ENCODE assay signal across 1 cellular context in the genomic region with DNA sequence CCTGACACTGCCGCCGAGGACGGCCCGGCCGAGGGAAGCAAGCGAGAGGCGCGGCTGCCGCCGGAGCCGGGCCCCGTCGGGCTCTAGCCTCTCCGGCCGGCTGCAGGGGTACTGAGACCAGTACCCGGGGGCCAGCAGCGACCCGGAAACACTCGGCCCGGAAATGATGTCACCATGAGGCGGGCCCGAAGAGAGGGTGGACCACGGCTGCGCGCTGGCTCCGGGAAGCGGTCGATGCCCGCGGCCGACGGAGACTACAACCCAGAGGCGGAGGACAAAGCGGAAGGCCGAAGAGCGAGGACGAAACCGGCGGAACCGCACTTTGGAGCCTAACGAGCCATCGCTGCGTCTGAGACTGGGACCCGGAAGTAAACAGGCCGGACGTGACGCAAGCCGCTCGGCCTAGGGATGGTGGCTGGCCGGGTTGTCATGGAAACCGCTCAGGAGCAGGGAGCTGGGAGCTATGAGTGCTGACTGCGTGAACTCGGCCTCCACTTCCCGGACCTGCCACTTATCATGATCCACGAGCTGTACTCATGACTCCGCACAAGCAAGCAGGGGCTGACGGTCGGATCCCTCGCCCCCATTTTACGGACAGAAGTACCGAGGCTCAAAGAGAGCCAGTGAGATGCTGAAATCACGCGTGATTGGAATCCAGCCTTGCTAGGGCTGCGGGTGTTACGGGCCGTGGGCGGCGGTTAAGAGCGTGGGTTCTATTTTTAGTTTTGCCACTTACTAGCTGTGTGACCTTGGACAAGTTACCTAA.
TF ChIP-seq lines count a peak whose summit lies in the region.

A gene with protein sequence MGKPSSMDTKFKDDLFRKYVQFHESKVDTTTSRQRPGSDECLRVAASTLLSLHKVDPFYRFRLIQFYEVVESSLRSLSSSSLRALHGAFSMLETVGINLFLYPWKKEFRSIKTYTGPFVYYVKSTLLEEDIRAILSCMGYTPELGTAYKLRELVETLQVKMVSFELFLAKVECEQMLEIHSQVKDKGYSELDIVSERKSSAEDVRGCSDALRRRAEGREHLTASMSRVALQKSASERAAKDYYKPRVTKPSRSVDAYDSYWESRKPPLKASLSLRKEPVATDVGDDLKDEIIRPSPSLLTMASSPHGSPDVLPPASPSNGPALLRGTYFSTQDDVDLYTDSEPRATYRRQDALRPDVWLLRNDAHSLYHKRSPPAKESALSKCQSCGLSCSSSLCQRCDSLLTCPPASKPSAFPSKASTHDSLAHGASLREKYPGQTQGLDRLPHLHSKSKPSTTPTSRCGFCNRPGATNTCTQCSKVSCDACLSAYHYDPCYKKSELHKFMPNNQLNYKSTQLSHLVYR (minus strand): TSS at position 150 of the 766 bp plus-strand sequence. CDS start 7,039 bp downstream, outside the sequence.

TF ChIP-seq in HepG2, 621 proteins besides CTCF, POLR2A, EP300 and RAD21 (continued from another document and continues in another):
- TF ChIP-seq ZNF318 (CRISPR knock-in tag; IDR thresholded peaks at IDR 0.05): peak; percentile 93; the same call in 1 of the 2 replicates
- TF ChIP-seq, protein P1, sequence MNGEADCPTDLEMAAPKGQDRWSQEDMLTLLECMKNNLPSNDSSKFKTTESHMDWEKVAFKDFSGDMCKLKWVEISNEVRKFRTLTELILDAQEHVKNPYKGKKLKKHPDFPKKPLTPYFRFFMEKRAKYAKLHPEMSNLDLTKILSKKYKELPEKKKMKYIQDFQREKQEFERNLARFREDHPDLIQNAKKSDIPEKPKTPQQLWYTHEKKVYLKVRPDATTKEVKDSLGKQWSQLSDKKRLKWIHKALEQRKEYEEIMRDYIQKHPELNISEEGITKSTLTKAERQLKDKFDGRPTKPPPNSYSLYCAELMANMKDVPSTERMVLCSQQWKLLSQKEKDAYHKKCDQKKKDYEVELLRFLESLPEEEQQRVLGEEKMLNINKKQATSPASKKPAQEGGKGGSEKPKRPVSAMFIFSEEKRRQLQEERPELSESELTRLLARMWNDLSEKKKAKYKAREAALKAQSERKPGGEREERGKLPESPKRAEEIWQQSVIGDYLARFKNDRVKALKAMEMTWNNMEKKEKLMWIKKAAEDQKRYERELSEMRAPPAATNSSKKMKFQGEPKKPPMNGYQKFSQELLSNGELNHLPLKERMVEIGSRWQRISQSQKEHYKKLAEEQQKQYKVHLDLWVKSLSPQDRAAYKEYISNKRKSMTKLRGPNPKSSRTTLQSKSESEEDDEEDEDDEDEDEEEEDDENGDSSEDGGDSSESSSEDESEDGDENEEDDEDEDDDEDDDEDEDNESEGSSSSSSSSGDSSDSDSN (CRISPR knock-in tag; IDR thresholded peaks at IDR 0.05): peak; percentile 85
- TF ChIP-seq ZMYM2 (CRISPR knock-in tag; IDR thresholded peaks at IDR 0.05): no peak; the same call in 1 of the 2 replicates
- no peak for TF ChIP-seq NFIC (IDR thresholded peaks at IDR 0.05; ENCODE audit: low read length)
- no peak for TF ChIP-seq RNF219 (CRISPR knock-in tag; IDR thresholded peaks at IDR 0.05)
- peak; percentile 98 for TF ChIP-seq RFX1 (IDR thresholded peaks at IDR 0.05)
- peak; percentile 24 for TF ChIP-seq IKZF4 (CRISPR knock-in tag; IDR thresholded peaks at IDR 0.05; ENCODE audit: borderline replicate concordance, low read depth, not compliant biosample characterization)
- TF ChIP-seq ZNF274 (CRISPR knock-in tag; IDR thresholded peaks at IDR 0.05): peak; percentile 76; the same call in 1 of the 2 replicates
- no peak; the same call in 1 of the 2 replicates for TF ChIP-seq IRF2 (CRISPR knock-in tag; IDR thresholded peaks at IDR 0.05)
- TF ChIP-seq, protein P2, sequence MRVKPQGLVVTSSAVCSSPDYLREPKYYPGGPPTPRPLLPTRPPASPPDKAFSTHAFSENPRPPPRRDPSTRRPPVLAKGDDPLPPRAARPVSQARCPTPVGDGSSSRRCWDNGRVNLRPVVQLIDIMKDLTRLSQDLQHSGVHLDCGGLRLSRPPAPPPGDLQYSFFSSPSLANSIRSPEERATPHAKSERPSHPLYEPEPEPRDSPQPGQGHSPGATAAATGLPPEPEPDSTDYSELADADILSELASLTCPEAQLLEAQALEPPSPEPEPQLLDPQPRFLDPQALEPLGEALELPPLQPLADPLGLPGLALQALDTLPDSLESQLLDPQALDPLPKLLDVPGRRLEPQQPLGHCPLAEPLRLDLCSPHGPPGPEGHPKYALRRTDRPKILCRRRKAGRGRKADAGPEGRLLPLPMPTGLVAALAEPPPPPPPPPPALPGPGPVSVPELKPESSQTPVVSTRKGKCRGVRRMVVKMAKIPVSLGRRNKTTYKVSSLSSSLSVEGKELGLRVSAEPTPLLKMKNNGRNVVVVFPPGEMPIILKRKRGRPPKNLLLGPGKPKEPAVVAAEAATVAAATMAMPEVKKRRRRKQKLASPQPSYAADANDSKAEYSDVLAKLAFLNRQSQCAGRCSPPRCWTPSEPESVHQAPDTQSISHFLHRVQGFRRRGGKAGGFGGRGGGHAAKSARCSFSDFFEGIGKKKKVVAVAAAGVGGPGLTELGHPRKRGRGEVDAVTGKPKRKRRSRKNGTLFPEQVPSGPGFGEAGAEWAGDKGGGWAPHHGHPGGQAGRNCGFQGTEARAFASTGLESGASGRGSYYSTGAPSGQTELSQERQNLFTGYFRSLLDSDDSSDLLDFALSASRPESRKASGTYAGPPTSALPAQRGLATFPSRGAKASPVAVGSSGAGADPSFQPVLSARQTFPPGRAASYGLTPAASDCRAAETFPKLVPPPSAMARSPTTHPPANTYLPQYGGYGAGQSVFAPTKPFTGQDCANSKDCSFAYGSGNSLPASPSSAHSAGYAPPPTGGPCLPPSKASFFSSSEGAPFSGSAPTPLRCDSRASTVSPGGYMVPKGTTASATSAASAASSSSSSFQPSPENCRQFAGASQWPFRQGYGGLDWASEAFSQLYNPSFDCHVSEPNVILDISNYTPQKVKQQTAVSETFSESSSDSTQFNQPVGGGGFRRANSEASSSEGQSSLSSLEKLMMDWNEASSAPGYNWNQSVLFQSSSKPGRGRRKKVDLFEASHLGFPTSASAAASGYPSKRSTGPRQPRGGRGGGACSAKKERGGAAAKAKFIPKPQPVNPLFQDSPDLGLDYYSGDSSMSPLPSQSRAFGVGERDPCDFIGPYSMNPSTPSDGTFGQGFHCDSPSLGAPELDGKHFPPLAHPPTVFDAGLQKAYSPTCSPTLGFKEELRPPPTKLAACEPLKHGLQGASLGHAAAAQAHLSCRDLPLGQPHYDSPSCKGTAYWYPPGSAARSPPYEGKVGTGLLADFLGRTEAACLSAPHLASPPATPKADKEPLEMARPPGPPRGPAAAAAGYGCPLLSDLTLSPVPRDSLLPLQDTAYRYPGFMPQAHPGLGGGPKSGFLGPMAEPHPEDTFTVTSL (CRISPR knock-in tag; IDR thresholded peaks at IDR 0.05; ENCODE audit: borderline replicate concordance): no peak
- no peak for TF ChIP-seq HNRNPH1 (optimal IDR thresholded peaks at IDR 0.05; ENCODE audit: low read depth, low read length)
- no peak for TF ChIP-seq SMC3 (IDR thresholded peaks at IDR 0.05; ENCODE audit: low read length)
- no peak for TF ChIP-seq ZNF616 (CRISPR knock-in tag; IDR thresholded peaks at IDR 0.05; ENCODE audit: low read depth)
- peak; percentile 74; the same call in 1 of the 2 replicates for TF ChIP-seq ZNF776 (CRISPR knock-in tag; IDR thresholded peaks at IDR 0.05)
- peak; percentile 99 for TF ChIP-seq CAMTA2 (CRISPR knock-in tag; IDR thresholded peaks at IDR 0.05; ENCODE audit: borderline replicate concordance)
- TF ChIP-seq NRL (CRISPR knock-in tag; IDR thresholded peaks at IDR 0.05; ENCODE audit: borderline replicate concordance): peak; percentile 77; the same call in 1 of the 2 replicates
- TF ChIP-seq JUNB (CRISPR knock-in tag; IDR thresholded peaks at IDR 0.05; ENCODE audit: borderline replicate concordance): no peak
- peak; percentile 97 for TF ChIP-seq MXI1 (IDR thresholded peaks at IDR 0.05; ENCODE audit: borderline replicate concordance, low read depth, low read length)
- TF ChIP-seq, protein P3, sequence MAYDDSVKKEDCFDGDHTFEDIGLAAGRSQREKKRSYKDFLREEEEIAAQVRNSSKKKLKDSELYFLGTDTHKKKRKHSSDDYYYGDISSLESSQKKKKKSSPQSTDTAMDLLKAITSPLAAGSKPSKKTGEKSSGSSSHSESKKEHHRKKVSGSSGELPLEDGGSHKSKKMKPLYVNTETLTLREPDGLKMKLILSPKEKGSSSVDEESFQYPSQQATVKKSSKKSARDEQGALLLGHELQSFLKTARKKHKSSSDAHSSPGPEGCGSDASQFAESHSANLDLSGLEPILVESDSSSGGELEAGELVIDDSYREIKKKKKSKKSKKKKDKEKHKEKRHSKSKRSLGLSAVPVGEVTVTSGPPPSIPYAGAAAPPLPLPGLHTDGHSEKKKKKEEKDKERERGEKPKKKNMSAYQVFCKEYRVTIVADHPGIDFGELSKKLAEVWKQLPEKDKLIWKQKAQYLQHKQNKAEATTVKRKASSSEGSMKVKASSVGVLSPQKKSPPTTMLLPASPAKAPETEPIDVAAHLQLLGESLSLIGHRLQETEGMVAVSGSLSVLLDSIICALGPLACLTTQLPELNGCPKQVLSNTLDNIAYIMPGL (CRISPR knock-in tag; IDR thresholded peaks at IDR 0.05; ENCODE audit: borderline replicate concordance in 1 of 2, low read depth in 1 of 2): peak in 1 of 2 experiments; percentile 70
- TF ChIP-seq ZNF772 (CRISPR knock-in tag; IDR thresholded peaks at IDR 0.05): peak; percentile 94
- TF ChIP-seq ADNP (CRISPR knock-in tag; IDR thresholded peaks at IDR 0.05): peak; percentile 92
- TF ChIP-seq CHCHD3 (CRISPR knock-in tag; IDR thresholded peaks at IDR 0.05): 0 out of 2 replicates have a peak, but pooled peaks have one; percentile 58
- TF ChIP-seq SMARCE1 (IDR thresholded peaks at IDR 0.05; ENCODE audit: borderline replicate concordance): no peak
- peak; percentile 68; the same call in 1 of the 2 replicates for TF ChIP-seq ZNF280B (CRISPR knock-in tag; IDR thresholded peaks at IDR 0.05; ENCODE audit: borderline replicate concordance)
- peak; percentile 45 for TF ChIP-seq AGO2 (optimal IDR thresholded peaks at IDR 0.05; ENCODE audit: low read depth, low read length)
